11 cellular contexts compared by ENCODE assay signal in the genomic region with DNA sequence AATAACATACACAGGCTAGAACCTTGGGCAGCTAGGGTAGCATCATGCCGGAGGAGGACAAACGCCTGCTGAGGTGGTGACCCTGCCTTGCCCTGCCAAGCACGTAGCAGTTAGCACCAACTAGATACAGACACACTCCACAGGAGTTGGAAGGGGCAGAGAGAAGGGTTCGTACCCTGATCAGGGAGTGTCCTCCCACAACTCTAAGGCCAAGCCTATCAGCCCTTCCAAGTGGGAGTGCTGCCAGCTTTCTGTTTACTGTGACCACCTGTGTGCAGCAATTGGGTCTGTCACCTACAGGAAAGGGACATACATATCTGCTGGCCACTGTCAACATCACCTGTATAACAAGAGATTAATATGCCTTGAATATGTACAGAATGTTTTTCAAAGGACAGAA. TPM values are rescaled to one million over a fixed set of nuclear protein-coding genes. Genes with fewer than 3 reads are reported as not detected.
DNase-seq lines count a peak whose midpoint lies in the region; ATAC-seq and TF ChIP-seq lines count a peak whose summit lies in the region.
"Had no signal": no experiment of that assay in that cellular context is flagged by ENCODE, and none has a peak within 500 bp of the region (broad histone marks: within the 10 kb centered on the region; RNA-seq: fewer than 3 reads in every experiment).

No MANE protein-coding gene starts in this region.

- no peak overlapping the region for H2BK5ac ChIP-seq in mesenchymal stem cell (ENCODE audit: low read depth, low read length, poor library complexity, severe bottlenecking)

- H2BK120ac ChIP-seq in mesenchymal stem cell (ENCODE audit: low read depth, low read length) = no peak overlapping the region

- no peaks in the 10 kb centered on the region for H3K9me3 Mint-ChIP-seq in activated CD4-positive, alpha-beta memory T cell treated with anti-CD3 and anti-CD28 coated beads, Interleukin-2, amount 10 ng/mL, durations not matched to agents 7 days and 5 days

- H3K27ac ChIP-seq in ACC112 (ENCODE audit: low read depth, low read length) (no peak overlapping the region), mesenchymal stem cell (ENCODE audit: low read length, poor library complexity, severe bottlenecking) (no peak overlapping the region), caudate nucleus (ENCODE audit: low read depth, low read length) (no peak overlapping the region)

- peaks cover 25% of the 10 kb centered on the region for H3K79me1 ChIP-seq in mesenchymal stem cell (replicated peaks; ENCODE audit: low read length, poor library complexity, severe bottlenecking)

- TF ChIP-seq CTCF in GM12865 (IDR thresholded peaks at IDR 0.05; ENCODE audit: insufficient read depth, low read depth, low read length, missing control alignments) = no peak

- H3K4ac ChIP-seq in mesenchymal stem cell (ENCODE audit: low read depth in 1 of 2, low read length in 2 of 2) = peak overlapping the region in 1 of 2 experiments; percentile 9

- peak overlapping the region; percentile 25 for H4K91ac ChIP-seq in mesenchymal stem cell (ENCODE audit: low read length)

- no peak for DNase-seq in GM12865 (ENCODE audit: low read depth)
- no peak for DNase-seq in activated CD4-positive, alpha-beta memory T cell treated with anti-CD3 and anti-CD28 coated beads, Interleukin-2, amount 10 ng/mL, durations not matched to agents 7 days and 5 days
- peak; percentile 11 for DNase-seq in mesenchymal stem cell
- DNase-seq in NCI-H2227 treated with DMSO at 0.1 percent for 48 hours (lab: John Stamatoyannopoulos, UW) = no peak
- DNase-seq in caudate nucleus (lab: John Stamatoyannopoulos, UW) = no peak
- DNase-seq: activated CD8-positive, alpha-beta memory T cell treated with anti-CD3 and anti-CD28 coated beads, Interleukin-2, amount 50 U/mL, for 48 hours; effector CD4-positive, alpha-beta T cell had no signal

- H2BK15ac ChIP-seq in mesenchymal stem cell (ENCODE audit: low read depth, poor library complexity, severe bottlenecking) = peak overlapping the region; percentile 64

- H3K4me3 ChIP-seq in ACC112 (ENCODE audit: low read depth, low read length) (peak overlapping the region; percentile 94), GM12865 (ENCODE audit: low read depth, low read length) (peak overlapping the region; percentile 99), mesenchymal stem cell (ENCODE audit: insufficient read depth in 1 of 2, low read depth in 1 of 2, low read length in 2 of 2) (peak overlapping the region in 1 of 2 experiments; percentile 90)

- no peaks in the 10 kb centered on the region for H3K27me3 Mint-ChIP-seq in activated CD4-positive, alpha-beta memory T cell treated with anti-CD3 and anti-CD28 coated beads, Interleukin-2, amount 10 ng/mL, durations not matched to agents 7 days and 5 days

- no peak overlapping the region for H3K4me2 ChIP-seq in mesenchymal stem cell (ENCODE audit: low read length, poor library complexity, severe bottlenecking)

- CTCF ChIA-PET in activated CD4-positive, alpha-beta memory T cell treated with anti-CD3 and anti-CD28 coated beads, Interleukin-2, amount 10 ng/mL, durations not matched to agents 7 days and 5 days (lab: Charles Lee) = interaction anchor here (0.7 to 1.7 kb wide), 3 partner anchors 17 to 253 kb away, joined by 3 to 4 read pairs (median 4); partner anchors contain the start of gene CRKL

- no peaks in the 10 kb centered on the region for H3K9me3 ChIP-seq in mesenchymal stem cell (ENCODE audit: control insufficient read depth, low read length)

- 96% methylated on average over 4 of the region's 4 CpGs for WGBS in mesenchymal stem cell

- H3K14ac ChIP-seq in mesenchymal stem cell (ENCODE audit: low read length in 2 of 2) = peak overlapping the region in 1 of 2 experiments; percentile 14

- H2AFZ ChIP-seq in ACC112 (ENCODE audit: low read length, unreplicated experiment) (no peak overlapping the region), mesenchymal stem cell (ENCODE audit: low read depth, low read length) (no peak overlapping the region)

- H4K8ac ChIP-seq in mesenchymal stem cell (ENCODE audit: low read length) = no peak overlapping the region

- H3K36me3 Mint-ChIP-seq in activated CD4-positive, alpha-beta memory T cell treated with anti-CD3 and anti-CD28 coated beads, Interleukin-2, amount 10 ng/mL, durations not matched to agents 7 days and 5 days (ENCODE audit: low read depth) = peaks cover 11% of the 10 kb centered on the region

- H2BK12ac ChIP-seq in mesenchymal stem cell (ENCODE audit: low read length in 2 of 2) = no peak overlapping the region

- H2AK5ac ChIP-seq in mesenchymal stem cell (ENCODE audit: low read length, severe bottlenecking) = no peak overlapping the region

- H3K79me2 ChIP-seq in ACC112 (ENCODE audit: control insufficient read depth, insufficient read depth, low read length, unreplicated experiment) = peaks cover 27% of the 10 kb centered on the region

- H3K4me3 Mint-ChIP-seq in activated CD4-positive, alpha-beta memory T cell treated with anti-CD3 and anti-CD28 coated beads, Interleukin-2, amount 10 ng/mL, durations not matched to agents 7 days and 5 days = peak overlapping the region; percentile 92

- no peak overlapping the region for H3K18ac ChIP-seq in mesenchymal stem cell (ENCODE audit: low read depth in 1 of 2, low read length in 2 of 2)

- H3K27ac Mint-ChIP-seq in activated CD4-positive, alpha-beta memory T cell treated with anti-CD3 and anti-CD28 coated beads, Interleukin-2, amount 10 ng/mL, durations not matched to agents 7 days and 5 days = no peak overlapping the region

- POLR2A ChIA-PET in activated CD4-positive, alpha-beta memory T cell treated with anti-CD3 and anti-CD28 coated beads, Interleukin-2, amount 10 ng/mL, durations not matched to agents 7 days and 5 days (lab: Charles Lee) = interaction anchor here (1.0 to 5.5 kb wide), 3 partner anchors 18 to 47 kb away, joined by 3 to 48 read pairs (median 6); partner anchors contain the start of gene LZTR1

- H3K4me1 ChIP-seq in ACC112 (ENCODE audit: control insufficient read depth, insufficient read depth, low read length, unreplicated experiment) (peaks cover 21% of the 10 kb centered on the region), mesenchymal stem cell (ENCODE audit: control insufficient read depth, insufficient read depth, low read depth, low read length) (peaks cover 31% of the 10 kb centered on the region)

- H3K23ac ChIP-seq in mesenchymal stem cell (ENCODE audit: low read length in 2 of 2) = peak overlapping the region in 1 of 2 experiments; percentile 41

- no peaks in the 10 kb centered on the region for H3K36me3 ChIP-seq in ACC112 (ENCODE audit: insufficient read depth, low read length)
- peaks cover 22 to 26% of the 10 kb centered on the region in 2 experiments for H3K36me3 ChIP-seq in mesenchymal stem cell (ENCODE audit: control insufficient read depth in 1 of 2, insufficient read depth in 2 of 2, low read depth in 1 of 2, low read length in 2 of 2)

- H3K27me3 ChIP-seq in ACC112 (ENCODE audit: insufficient read depth, low read length) (no peaks in the 10 kb centered on the region), mesenchymal stem cell (ENCODE audit: control insufficient read depth in 1 of 2, insufficient read depth in 1 of 2, low read length in 2 of 2) (no peaks in the 10 kb centered on the region)

- peaks cover 32% of the 10 kb centered on the region for H3K4me1 Mint-ChIP-seq in activated CD4-positive, alpha-beta memory T cell treated with anti-CD3 and anti-CD28 coated beads, Interleukin-2, amount 10 ng/mL, durations not matched to agents 7 days and 5 days

- no peak for ATAC-seq in GM18505 (IDR thresholded peaks at IDR 0.05; ENCODE audit: unreplicated experiment)
- no peak for ATAC-seq in GM19328 (IDR thresholded peaks at IDR 0.05; ENCODE audit: unreplicated experiment)

- peak overlapping the region; percentile 99 for H3K9ac ChIP-seq in mesenchymal stem cell (ENCODE audit: low read length)

- TF ChIP-seq POLR2A in GM18505 (IDR thresholded peaks at IDR 0.05; ENCODE audit: borderline replicate concordance, extremely low read depth, insufficient read depth, insufficient read length) = no peak

RNA-seq across cellular contexts. Expression of gene THAP7, which starts 1.9 kb away (rescaled TPM):
- 10 to 100 TPM; 24.7 to 25.4 TPM for total RNA-seq in activated CD4-positive, alpha-beta memory T cell treated with anti-CD3 and anti-CD28 coated beads, Interleukin-2, amount 10 ng/mL, durations not matched to agents 7 days and 5 days
- polyA plus RNA-seq in mesenchymal stem cell (2013, experiment 1 of 2) = 15.5 TPM
- polyA plus RNA-seq in mesenchymal stem cell (2013, experiment 2 of 2) = 15.1 TPM

RNA-seq across cellular contexts. Expression of gene P2RX6, which starts 11.2 kb away (rescaled TPM):
- under 1 TPM; 0.08 to 0.23 TPM for total RNA-seq in activated CD4-positive, alpha-beta memory T cell treated with anti-CD3 and anti-CD28 coated beads, Interleukin-2, amount 10 ng/mL, durations not matched to agents 7 days and 5 days
- 1.6 TPM for polyA plus RNA-seq in mesenchymal stem cell (2013, experiment 1 of 2)
- 1.5 TPM for polyA plus RNA-seq in mesenchymal stem cell (2013, experiment 2 of 2)

RNA-seq across cellular contexts. Expression of gene LZTR1, which starts 21.7 kb away (rescaled TPM):
- 10 to 100 TPM; 53.3 to 60.3 TPM for total RNA-seq in activated CD4-positive, alpha-beta memory T cell treated with anti-CD3 and anti-CD28 coated beads, Interleukin-2, amount 10 ng/mL, durations not matched to agents 7 days and 5 days
- polyA plus RNA-seq in mesenchymal stem cell (2013, experiment 1 of 2) = 32.0 TPM
- 29.6 TPM for polyA plus RNA-seq in mesenchymal stem cell (2013, experiment 2 of 2)

RNA-seq across cellular contexts. Expression of gene SLC7A4, which starts 28.6 kb away (rescaled TPM):
- not detected for total RNA-seq in activated CD4-positive, alpha-beta memory T cell treated with anti-CD3 and anti-CD28 coated beads, Interleukin-2, amount 10 ng/mL, durations not matched to agents 7 days and 5 days
- 0.11 TPM for polyA plus RNA-seq in mesenchymal stem cell (2013, experiment 1 of 2)
- 0.16 TPM for polyA plus RNA-seq in mesenchymal stem cell (2013, experiment 2 of 2)
- total RNA-seq: M059J had no signal

RNA-seq across cellular contexts. Expression of gene AIFM3, which starts 36.7 kb away (rescaled TPM):
- total RNA-seq in activated CD4-positive, alpha-beta memory T cell treated with anti-CD3 and anti-CD28 coated beads, Interleukin-2, amount 10 ng/mL, durations not matched to agents 7 days and 5 days = under 1 TPM; 0.23 to 0.58 TPM
- 0.18 TPM for polyA plus RNA-seq in mesenchymal stem cell (2013, experiment 1 of 2)
- 0.08 TPM for polyA plus RNA-seq in mesenchymal stem cell (2013, experiment 2 of 2)
